Comparison of ENCODE assay signal across 1 cellular context in the genomic region with DNA sequence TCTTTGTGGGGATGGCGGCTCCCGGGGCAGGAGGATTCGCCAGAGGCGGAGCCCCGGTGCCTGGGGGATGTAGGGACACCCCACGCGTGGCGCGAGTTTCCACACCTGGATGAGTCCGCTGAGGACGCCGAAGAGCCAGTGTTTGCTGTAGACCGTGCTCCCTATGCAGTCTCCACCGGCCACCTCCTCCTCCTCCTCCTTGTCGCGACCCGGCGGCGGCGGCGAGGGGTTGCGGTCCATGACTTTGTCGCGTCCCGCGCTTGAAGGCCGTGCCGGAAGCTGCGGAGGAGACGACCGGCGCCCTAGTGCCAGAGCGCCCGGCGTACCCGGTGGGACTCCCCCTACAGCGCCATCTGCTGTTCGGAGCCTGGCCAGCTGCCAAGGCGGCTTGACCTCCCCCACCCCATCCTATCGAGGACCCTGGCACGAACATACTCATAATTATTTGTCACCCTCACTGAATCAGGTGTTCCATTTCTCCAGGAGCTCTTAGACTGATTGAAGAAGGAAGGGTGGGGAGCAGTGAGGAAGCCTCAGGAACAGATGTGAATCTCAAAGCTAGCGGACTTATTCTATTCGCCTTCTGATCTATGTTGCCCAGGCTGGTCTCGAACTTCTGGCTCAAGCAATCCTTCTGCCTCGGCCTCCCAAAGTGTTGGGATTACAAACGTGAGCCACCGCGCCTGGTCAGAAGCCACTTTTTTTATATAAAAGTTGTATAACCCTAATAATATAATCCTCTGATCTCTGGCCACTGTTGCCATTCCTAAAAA.
TF ChIP-seq lines count a peak whose summit lies in the region.

A gene with protein sequence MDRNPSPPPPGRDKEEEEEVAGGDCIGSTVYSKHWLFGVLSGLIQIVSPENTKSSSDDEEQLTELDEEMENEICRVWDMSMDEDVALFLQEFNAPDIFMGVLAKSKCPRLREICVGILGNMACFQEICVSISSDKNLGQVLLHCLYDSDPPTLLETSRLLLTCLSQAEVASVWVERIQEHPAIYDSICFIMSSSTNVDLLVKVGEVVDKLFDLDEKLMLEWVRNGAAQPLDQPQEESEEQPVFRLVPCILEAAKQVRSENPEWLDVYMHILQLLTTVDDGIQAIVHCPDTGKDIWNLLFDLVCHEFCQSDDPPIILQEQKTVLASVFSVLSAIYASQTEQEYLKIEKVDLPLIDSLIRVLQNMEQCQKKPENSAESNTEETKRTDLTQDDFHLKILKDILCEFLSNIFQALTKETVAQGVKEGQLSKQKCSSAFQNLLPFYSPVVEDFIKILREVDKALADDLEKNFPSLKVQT (minus strand): TSS at position 281 of the 773 bp plus-strand sequence. CDS start 41 bp downstream, at position 240.

TF ChIP-seq in HepG2, 621 proteins besides CTCF, POLR2A, EP300 and RAD21 (continued from another document and continues in another):
- TF ChIP-seq, protein P1, sequence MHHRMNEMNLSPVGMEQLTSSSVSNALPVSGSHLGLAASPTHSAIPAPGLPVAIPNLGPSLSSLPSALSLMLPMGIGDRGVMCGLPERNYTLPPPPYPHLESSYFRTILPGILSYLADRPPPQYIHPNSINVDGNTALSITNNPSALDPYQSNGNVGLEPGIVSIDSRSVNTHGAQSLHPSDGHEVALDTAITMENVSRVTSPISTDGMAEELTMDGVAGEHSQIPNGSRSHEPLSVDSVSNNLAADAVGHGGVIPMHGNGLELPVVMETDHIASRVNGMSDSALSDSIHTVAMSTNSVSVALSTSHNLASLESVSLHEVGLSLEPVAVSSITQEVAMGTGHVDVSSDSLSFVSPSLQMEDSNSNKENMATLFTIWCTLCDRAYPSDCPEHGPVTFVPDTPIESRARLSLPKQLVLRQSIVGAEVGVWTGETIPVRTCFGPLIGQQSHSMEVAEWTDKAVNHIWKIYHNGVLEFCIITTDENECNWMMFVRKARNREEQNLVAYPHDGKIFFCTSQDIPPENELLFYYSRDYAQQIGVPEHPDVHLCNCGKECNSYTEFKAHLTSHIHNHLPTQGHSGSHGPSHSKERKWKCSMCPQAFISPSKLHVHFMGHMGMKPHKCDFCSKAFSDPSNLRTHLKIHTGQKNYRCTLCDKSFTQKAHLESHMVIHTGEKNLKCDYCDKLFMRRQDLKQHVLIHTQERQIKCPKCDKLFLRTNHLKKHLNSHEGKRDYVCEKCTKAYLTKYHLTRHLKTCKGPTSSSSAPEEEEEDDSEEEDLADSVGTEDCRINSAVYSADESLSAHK (CRISPR knock-in tag; IDR thresholded peaks at IDR 0.05; ENCODE audit: borderline replicate concordance): no peak
- TF ChIP-seq U2AF2 (IDR thresholded peaks at IDR 0.05; ENCODE audit: low read depth, low read length) (no peak), GPN1 (CRISPR knock-in tag; IDR thresholded peaks at IDR 0.05; ENCODE audit: borderline replicate concordance) (no peak), MTF1 (CRISPR knock-in tag; IDR thresholded peaks at IDR 0.05) (no peak), NBN (conservative IDR thresholded peaks at IDR 0.05) (no peak), POLR2AphosphoS5 (IDR thresholded peaks at IDR 0.05; ENCODE audit: low read depth, low read length) (peak; percentile 76), THYN1 (CRISPR knock-in tag; IDR thresholded peaks at IDR 0.05; ENCODE audit: borderline replicate concordance, low read depth) (no peak), KAT2B (IDR thresholded peaks at IDR 0.05; ENCODE audit: borderline replicate concordance, low read depth, low read length) (no peak), KDM3A (CRISPR knock-in tag; IDR thresholded peaks at IDR 0.05; ENCODE audit: low read depth) (peak; percentile 71; the same call in 1 of the 2 replicates), FOXK2 (IDR thresholded peaks at IDR 0.05) (no peak), POLR2AphosphoS2 (IDR thresholded peaks at IDR 0.05; ENCODE audit: low read depth, low read length) (no peak), ZFP36L2 (CRISPR knock-in tag; IDR thresholded peaks at IDR 0.05) (peak; percentile 45; the same call in 1 of the 2 replicates), PRPF4 (IDR thresholded peaks at IDR 0.05; ENCODE audit: low read depth, low read length, poor library complexity, severe bottlenecking) (no peak), AGO1 (IDR thresholded peaks at IDR 0.05; ENCODE audit: low read depth, low read length, poor library complexity, severe bottlenecking) (no peak), NR3C1 (CRISPR knock-in tag; IDR thresholded peaks at IDR 0.05) (no peak), GATAD1 (CRISPR knock-in tag; IDR thresholded peaks at IDR 0.05) (peak; percentile 96), PCBP2 (optimal IDR thresholded peaks at IDR 0.05; ENCODE audit: low read depth, low read length, poor library complexity, severe bottlenecking) (no peak), CREM (IDR thresholded peaks at IDR 0.05) (no peak), CREM (CRISPR knock-in tag; IDR thresholded peaks at IDR 0.05) (no peak)
- TF ChIP-seq, protein P2, sequence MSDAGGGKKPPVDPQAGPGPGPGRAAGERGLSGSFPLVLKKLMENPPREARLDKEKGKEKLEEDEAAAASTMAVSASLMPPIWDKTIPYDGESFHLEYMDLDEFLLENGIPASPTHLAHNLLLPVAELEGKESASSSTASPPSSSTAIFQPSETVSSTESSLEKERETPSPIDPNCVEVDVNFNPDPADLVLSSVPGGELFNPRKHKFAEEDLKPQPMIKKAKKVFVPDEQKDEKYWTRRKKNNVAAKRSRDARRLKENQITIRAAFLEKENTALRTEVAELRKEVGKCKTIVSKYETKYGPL (CRISPR knock-in tag; IDR thresholded peaks at IDR 0.05): no peak
- TF ChIP-seq, protein P3, sequence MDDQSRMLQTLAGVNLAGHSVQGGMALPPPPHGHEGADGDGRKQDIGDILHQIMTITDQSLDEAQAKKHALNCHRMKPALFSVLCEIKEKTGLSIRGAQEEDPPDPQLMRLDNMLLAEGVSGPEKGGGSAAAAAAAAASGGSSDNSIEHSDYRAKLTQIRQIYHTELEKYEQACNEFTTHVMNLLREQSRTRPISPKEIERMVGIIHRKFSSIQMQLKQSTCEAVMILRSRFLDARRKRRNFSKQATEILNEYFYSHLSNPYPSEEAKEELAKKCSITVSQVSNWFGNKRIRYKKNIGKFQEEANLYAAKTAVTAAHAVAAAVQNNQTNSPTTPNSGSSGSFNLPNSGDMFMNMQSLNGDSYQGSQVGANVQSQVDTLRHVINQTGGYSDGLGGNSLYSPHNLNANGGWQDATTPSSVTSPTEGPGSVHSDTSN (CRISPR knock-in tag; IDR thresholded peaks at IDR 0.05; ENCODE audit: borderline replicate concordance): no peak
- TF ChIP-seq, protein P4, sequence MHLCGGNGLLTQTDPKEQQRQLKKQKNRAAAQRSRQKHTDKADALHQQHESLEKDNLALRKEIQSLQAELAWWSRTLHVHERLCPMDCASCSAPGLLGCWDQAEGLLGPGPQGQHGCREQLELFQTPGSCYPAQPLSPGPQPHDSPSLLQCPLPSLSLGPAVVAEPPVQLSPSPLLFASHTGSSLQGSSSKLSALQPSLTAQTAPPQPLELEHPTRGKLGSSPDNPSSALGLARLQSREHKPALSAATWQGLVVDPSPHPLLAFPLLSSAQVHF (CRISPR knock-in tag; IDR thresholded peaks at IDR 0.05): no peak
- TF ChIP-seq, protein P5, sequence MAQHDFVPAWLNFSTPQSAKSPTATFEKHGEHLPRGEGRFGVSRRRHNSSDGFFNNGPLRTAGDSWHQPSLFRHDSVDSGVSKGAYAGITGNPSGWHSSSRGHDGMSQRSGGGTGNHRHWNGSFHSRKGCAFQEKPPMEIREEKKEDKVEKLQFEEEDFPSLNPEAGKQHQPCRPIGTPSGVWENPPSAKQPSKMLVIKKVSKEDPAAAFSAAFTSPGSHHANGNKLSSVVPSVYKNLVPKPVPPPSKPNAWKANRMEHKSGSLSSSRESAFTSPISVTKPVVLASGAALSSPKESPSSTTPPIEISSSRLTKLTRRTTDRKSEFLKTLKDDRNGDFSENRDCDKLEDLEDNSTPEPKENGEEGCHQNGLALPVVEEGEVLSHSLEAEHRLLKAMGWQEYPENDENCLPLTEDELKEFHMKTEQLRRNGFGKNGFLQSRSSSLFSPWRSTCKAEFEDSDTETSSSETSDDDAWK (CRISPR knock-in tag; IDR thresholded peaks at IDR 0.05): no peak
- TF ChIP-seq, protein P6, sequence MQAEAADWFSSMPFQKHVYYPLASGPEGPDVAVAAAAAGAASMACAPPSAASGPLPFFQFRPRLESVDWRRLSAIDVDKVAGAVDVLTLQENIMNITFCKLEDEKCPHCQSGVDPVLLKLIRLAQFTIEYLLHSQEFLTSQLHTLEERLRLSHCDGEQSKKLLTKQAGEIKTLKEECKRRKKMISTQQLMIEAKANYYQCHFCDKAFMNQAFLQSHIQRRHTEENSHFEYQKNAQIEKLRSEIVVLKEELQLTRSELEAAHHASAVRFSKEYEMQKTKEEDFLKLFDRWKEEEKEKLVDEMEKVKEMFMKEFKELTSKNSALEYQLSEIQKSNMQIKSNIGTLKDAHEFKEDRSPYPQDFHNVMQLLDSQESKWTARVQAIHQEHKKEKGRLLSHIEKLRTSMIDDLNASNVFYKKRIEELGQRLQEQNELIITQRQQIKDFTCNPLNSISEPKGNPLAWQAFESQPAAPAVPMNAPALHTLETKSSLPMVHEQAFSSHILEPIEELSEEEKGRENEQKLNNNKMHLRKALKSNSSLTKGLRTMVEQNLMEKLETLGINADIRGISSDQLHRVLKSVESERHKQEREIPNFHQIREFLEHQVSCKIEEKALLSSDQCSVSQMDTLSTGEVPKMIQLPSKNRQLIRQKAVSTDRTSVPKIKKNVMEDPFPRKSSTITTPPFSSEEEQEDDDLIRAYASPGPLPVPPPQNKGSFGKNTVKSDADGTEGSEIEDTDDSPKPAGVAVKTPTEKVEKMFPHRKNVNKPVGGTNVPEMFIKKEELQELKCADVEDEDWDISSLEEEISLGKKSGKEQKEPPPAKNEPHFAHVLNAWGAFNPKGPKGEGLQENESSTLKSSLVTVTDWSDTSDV (CRISPR knock-in tag; IDR thresholded peaks at IDR 0.05): no peak
- TF ChIP-seq, protein P7, sequence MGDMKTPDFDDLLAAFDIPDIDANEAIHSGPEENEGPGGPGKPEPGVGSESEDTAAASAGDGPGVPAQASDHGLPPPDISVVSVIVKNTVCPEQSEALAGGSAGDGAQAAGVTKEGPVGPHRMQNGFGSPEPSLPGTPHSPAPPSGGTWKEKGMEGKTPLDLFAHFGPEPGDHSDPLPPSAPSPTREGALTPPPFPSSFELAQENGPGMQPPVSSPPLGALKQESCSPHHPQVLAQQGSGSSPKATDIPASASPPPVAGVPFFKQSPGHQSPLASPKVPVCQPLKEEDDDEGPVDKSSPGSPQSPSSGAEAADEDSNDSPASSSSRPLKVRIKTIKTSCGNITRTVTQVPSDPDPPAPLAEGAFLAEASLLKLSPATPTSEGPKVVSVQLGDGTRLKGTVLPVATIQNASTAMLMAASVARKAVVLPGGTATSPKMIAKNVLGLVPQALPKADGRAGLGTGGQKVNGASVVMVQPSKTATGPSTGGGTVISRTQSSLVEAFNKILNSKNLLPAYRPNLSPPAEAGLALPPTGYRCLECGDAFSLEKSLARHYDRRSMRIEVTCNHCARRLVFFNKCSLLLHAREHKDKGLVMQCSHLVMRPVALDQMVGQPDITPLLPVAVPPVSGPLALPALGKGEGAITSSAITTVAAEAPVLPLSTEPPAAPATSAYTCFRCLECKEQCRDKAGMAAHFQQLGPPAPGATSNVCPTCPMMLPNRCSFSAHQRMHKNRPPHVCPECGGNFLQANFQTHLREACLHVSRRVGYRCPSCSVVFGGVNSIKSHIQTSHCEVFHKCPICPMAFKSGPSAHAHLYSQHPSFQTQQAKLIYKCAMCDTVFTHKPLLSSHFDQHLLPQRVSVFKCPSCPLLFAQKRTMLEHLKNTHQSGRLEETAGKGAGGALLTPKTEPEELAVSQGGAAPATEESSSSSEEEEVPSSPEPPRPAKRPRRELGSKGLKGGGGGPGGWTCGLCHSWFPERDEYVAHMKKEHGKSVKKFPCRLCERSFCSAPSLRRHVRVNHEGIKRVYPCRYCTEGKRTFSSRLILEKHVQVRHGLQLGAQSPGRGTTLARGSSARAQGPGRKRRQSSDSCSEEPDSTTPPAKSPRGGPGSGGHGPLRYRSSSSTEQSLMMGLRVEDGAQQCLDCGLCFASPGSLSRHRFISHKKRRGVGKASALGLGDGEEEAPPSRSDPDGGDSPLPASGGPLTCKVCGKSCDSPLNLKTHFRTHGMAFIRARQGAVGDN (CRISPR knock-in tag; IDR thresholded peaks at IDR 0.05): peak; percentile 91
- TF ChIP-seq, protein P8, sequence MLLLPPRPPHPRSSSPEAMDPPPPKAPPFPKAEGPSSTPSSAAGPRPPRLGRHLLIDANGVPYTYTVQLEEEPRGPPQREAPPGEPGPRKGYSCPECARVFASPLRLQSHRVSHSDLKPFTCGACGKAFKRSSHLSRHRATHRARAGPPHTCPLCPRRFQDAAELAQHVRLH (CRISPR knock-in tag; IDR thresholded peaks at IDR 0.05; ENCODE audit: borderline replicate concordance, low read depth): peak; percentile 70; the same call in 1 of the 2 replicates
- TF ChIP-seq, protein P9, sequence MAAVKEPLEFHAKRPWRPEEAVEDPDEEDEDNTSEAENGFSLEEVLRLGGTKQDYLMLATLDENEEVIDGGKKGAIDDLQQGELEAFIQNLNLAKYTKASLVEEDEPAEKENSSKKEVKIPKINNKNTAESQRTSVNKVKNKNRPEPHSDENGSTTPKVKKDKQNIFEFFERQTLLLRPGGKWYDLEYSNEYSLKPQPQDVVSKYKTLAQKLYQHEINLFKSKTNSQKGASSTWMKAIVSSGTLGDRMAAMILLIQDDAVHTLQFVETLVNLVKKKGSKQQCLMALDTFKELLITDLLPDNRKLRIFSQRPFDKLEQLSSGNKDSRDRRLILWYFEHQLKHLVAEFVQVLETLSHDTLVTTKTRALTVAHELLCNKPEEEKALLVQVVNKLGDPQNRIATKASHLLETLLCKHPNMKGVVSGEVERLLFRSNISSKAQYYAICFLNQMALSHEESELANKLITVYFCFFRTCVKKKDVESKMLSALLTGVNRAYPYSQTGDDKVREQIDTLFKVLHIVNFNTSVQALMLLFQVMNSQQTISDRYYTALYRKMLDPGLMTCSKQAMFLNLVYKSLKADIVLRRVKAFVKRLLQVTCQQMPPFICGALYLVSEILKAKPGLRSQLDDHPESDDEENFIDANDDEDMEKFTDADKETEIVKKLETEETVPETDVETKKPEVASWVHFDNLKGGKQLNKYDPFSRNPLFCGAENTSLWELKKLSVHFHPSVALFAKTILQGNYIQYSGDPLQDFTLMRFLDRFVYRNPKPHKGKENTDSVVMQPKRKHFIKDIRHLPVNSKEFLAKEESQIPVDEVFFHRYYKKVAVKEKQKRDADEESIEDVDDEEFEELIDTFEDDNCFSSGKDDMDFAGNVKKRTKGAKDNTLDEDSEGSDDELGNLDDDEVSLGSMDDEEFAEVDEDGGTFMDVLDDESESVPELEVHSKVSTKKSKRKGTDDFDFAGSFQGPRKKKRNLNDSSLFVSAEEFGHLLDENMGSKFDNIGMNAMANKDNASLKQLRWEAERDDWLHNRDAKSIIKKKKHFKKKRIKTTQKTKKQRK (IDR thresholded peaks at IDR 0.05; ENCODE audit: low read length): no peak
- TF ChIP-seq, protein P10, sequence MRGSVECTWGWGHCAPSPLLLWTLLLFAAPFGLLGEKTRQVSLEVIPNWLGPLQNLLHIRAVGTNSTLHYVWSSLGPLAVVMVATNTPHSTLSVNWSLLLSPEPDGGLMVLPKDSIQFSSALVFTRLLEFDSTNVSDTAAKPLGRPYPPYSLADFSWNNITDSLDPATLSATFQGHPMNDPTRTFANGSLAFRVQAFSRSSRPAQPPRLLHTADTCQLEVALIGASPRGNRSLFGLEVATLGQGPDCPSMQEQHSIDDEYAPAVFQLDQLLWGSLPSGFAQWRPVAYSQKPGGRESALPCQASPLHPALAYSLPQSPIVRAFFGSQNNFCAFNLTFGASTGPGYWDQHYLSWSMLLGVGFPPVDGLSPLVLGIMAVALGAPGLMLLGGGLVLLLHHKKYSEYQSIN (CRISPR knock-in tag; IDR thresholded peaks at IDR 0.05; ENCODE audit: borderline replicate concordance): no peak
- TF ChIP-seq, protein P11, sequence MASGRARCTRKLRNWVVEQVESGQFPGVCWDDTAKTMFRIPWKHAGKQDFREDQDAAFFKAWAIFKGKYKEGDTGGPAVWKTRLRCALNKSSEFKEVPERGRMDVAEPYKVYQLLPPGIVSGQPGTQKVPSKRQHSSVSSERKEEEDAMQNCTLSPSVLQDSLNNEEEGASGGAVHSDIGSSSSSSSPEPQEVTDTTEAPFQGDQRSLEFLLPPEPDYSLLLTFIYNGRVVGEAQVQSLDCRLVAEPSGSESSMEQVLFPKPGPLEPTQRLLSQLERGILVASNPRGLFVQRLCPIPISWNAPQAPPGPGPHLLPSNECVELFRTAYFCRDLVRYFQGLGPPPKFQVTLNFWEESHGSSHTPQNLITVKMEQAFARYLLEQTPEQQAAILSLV (CRISPR knock-in tag; IDR thresholded peaks at IDR 0.05; ENCODE audit: borderline replicate concordance): peak; percentile 84; the same call in 1 of the 2 replicates
